Comparison of ENCODE assay signal across 15 cellular contexts in the genomic region with DNA sequence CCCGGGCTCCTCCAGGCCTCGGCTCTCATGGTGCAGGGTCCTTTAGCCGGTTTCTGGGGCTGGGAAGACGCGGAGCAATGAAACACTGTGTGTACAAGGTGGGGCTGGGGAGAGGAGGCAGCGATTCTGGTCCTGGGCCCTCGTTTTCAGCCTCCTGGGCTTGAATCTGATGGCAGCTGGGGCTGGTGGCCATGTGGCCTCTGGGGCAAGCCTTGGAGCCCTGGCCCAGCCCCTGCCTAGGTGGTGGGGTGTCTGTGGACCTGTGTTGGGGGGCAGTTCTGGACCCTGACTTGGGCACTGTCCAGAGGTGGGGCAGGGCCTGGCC. TPM values are rescaled to one million over a fixed set of nuclear protein-coding genes. Genes with fewer than 3 reads are reported as not detected.
"Had no signal": no experiment of that assay in that cellular context is flagged by ENCODE, and none has a peak within 500 bp of the region (broad histone marks: within the 10 kb centered on the region; RNA-seq: fewer than 3 reads in every experiment).

No MANE protein-coding gene starts in this region.

- H3K27ac ChIP-seq: brain microvascular endothelial cell, epithelial cell of prostate, tibial nerve had no signal

- ATAC-seq: stimulated activated naive B cell treated with anti-CD40 and anti-IgM and Interleukin-4, amounts not matched to agents 10 μg/mL and 1 μg/mL and 100 μg/mL, for 72 hours had no signal

- H3K4me3 Mint-ChIP-seq: activated naive CD4-positive, alpha-beta T cell treated with anti-CD3 and anti-CD28 coated beads for 36 hours; stimulated activated naive B cell treated with anti-CD40 and anti-IgM and Interleukin-4, amounts not matched to agents 10 μg/mL and 1 μg/mL and 100 μg/mL, for 72 hours; T-helper 1 cell treated with Interleukin-12 subunit alpha and Interleukin-12 subunit beta and Interleukin-4 antibody, amounts not matched to agents 30 μg/mL and 1 μg/mL, for 36 hours had no signal

- H3K9me3 ChIP-seq: tibial nerve had no signal

- DNase-seq: activated CD4-positive, alpha-beta T cell treated with anti-CD3 and anti-CD28 coated beads for 48 hours; activated naive CD4-positive, alpha-beta T cell treated with anti-CD3 and anti-CD28 coated beads for 36 hours; amygdala; brain microvascular endothelial cell; effector memory CD4-positive, alpha-beta T cell; foreskin melanocyte; midbrain; stimulated activated naive B cell treated with anti-CD40 and anti-IgM and Interleukin-4, amounts not matched to agents 10 μg/mL and 1 μg/mL and 100 μg/mL, for 72 hours; substantia nigra had no signal

- H3K9me3 Mint-ChIP-seq: activated naive CD4-positive, alpha-beta T cell treated with anti-CD3 and anti-CD28 coated beads for 36 hours; stimulated activated naive B cell treated with anti-CD40 and anti-IgM and Interleukin-4, amounts not matched to agents 10 μg/mL and 1 μg/mL and 100 μg/mL, for 72 hours; T-helper 1 cell treated with Interleukin-12 subunit alpha and Interleukin-12 subunit beta and Interleukin-4 antibody, amounts not matched to agents 30 μg/mL and 1 μg/mL, for 36 hours had no signal

- H3K4me3 ChIP-seq: lung, tibial nerve had no signal

- H3K27ac Mint-ChIP-seq: activated naive CD4-positive, alpha-beta T cell treated with anti-CD3 and anti-CD28 coated beads for 36 hours; stimulated activated naive B cell treated with anti-CD40 and anti-IgM and Interleukin-4, amounts not matched to agents 10 μg/mL and 1 μg/mL and 100 μg/mL, for 72 hours had no signal

- H3K36me3 ChIP-seq: brain microvascular endothelial cell, tibial nerve had no signal

RNA-seq across cellular contexts. Expression of a gene that starts 4.1 kb away (rescaled TPM):
- total RNA-seq: fibroblast of lung, myocyte, tibial nerve had no signal
- polyA plus RNA-seq: fibroblast of lung had no signal

RNA-seq across cellular contexts. Expression of a gene that starts 58.0 kb away (rescaled TPM):
- total RNA-seq: fibroblast of lung, myocyte, tibial nerve had no signal
- polyA plus RNA-seq: fibroblast of lung had no signal
